1 cellular context compared by ENCODE assay signal in the genomic region with DNA sequence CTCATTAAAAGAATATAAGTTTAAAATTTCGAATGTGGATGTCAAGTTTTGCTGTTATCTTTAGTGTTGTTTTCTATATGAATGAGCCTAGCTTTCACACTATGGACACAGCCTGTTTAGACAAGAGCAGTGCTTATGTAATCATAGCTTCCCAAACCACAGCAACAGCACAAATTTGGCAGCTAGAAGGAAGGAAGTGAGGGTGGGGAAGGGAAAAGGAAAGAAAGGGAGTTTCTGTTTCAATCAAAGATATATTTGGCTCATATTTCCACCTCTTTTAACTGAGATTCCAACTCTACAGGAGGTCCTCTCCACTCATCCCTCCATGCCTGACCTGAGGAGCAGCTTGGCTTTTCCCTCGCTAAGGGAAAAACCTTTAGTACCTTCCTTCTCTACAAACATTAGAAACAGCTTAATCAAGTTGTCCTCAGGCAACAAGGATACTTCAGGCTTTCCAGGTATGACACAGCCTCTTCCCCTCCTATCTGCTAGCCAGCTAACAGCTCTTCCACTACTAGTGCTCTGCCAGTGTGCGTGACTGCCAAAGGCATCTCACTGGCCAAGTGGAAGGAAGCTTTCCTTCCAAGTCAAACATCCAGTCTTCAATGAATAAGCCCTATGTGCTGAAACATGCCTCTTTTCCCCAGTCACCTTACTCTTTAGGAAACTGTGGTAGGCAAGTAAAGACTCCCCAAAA.
TF ChIP-seq lines count a peak whose summit lies in the region.

No MANE protein-coding gene starts in this region.

TF ChIP-seq in HepG2, 621 proteins besides CTCF, POLR2A, EP300 and RAD21 (continued from another document):
- TF ChIP-seq KMT2A (CRISPR knock-in tag; IDR thresholded peaks at IDR 0.05), result no peak
- TF ChIP-seq, protein P1, sequence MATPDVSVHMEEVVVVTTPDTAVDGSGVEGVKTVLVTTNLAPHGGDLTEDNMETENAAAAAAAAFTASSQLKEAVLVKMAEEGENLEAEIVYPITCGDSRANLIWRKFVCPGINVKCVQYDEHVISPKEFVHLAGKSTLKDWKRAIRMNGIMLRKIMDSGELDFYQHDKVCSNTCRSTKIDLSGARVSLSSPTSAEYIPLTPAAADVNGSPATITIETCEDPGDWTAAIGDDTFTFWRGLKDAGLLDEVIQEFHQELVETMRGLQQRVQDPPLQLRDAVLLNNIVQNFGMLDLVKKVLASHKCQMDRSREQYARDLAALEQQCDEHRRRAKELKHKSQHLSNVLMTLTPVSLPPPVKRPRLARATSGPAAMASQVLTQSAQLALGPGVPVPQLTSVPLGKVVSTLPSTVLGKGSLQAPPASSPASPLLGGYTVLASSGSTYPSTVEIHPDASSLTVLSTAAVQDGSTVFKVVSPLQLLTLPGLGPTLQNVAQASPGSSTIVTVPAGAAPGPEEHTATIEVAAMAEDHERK (CRISPR knock-in tag; IDR thresholded peaks at IDR 0.05; ENCODE audit: low read depth), result no peak
- TF ChIP-seq, protein P2, sequence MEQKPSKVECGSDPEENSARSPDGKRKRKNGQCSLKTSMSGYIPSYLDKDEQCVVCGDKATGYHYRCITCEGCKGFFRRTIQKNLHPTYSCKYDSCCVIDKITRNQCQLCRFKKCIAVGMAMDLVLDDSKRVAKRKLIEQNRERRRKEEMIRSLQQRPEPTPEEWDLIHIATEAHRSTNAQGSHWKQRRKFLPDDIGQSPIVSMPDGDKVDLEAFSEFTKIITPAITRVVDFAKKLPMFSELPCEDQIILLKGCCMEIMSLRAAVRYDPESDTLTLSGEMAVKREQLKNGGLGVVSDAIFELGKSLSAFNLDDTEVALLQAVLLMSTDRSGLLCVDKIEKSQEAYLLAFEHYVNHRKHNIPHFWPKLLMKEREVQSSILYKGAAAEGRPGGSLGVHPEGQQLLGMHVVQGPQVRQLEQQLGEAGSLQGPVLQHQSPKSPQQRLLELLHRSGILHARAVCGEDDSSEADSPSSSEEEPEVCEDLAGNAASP (CRISPR knock-in tag; IDR thresholded peaks at IDR 0.05; ENCODE audit: borderline replicate concordance), result no peak
- no peak for TF ChIP-seq ZFAT (CRISPR knock-in tag; conservative IDR thresholded peaks at IDR 0.05)
